In genomic region chr4:10023806-10024205, GRCh38 we compare ENCODE assay signal across 16 cellular contexts. TPM values are rescaled to one million over a fixed set of nuclear protein-coding genes. Genes with fewer than 3 reads are reported as not detected.
DNase-seq lines count a peak whose midpoint lies in the region; ATAC-seq and TF ChIP-seq lines count a peak whose summit lies in the region.
"Had no signal": no experiment of that assay in that cellular context is flagged by ENCODE, and none has a peak within 500 bp of the region (broad histone marks: within the 10 kb centered on the region; RNA-seq: fewer than 3 reads in every experiment).

No MANE protein-coding gene starts in this region.

- no peak overlapping the region for H3K9ac ChIP-seq in liver (ENCODE audit: low read depth in 1 of 2, low read length in 2 of 2)

- no peak for TF ChIP-seq RAD21 in liver (IDR thresholded peaks at IDR 0.05)

- H3K4me1 ChIP-seq in heart right ventricle, result peaks cover 11 to 64% (median 38%) of the 10 kb centered on the region in 9 donors
- peaks cover 10 to 20% of the 10 kb centered on the region in 2 donors for H3K4me1 ChIP-seq in adrenal gland (replicated peaks in 1 of 2)
- H3K4me1 ChIP-seq in liver (ENCODE audit: control insufficient read depth in 4 of 4, insufficient read depth in 4 of 4, low read length in 3 of 4), result peaks cover 14 to 51% (median 33%) of the 10 kb centered on the region in 4 donors
- no peaks in the 10 kb centered on the region for H3K4me1 ChIP-seq in aorta (ENCODE audit: control insufficient read depth in 1 of 2, insufficient read depth in 2 of 2, low read length in 2 of 2)

- no peak for TF ChIP-seq CTCF in heart right ventricle (IDR thresholded peaks at IDR 0.05)
- TF ChIP-seq CTCF in adrenal gland (IDR thresholded peaks at IDR 0.05), result no peak
- no peak for TF ChIP-seq CTCF in liver (IDR thresholded peaks at IDR 0.05; ENCODE audit: low read depth, low read length, missing input control)

- 75 to 81% methylated on average over 7 of the region's 7 CpGs for WGBS in heart right ventricle, 2 donors
- WGBS in adrenal gland, 4 donors, result 66 to 87% (median 71%) methylated on average over 6 to 7 of the region's 7 CpGs
- WGBS in liver, result 79% methylated on average over 7 of the region's 7 CpGs
- WGBS in aorta, 2 donors, result 71 to 73% methylated on average over 7 of the region's 7 CpGs

- intact Hi-C loops in heart right ventricle (cut with DNase I) (loop anchor here in 4 of 10 donors (2.0 to 10.0 kb wide), 4 partner anchors 31 to 91 kb away; partner anchors contain the start of gene WDR1 (in 2 of the 4)), left ventricle myocardium superior (cut with micrococcal nuclease) (no loop called here), adrenal gland (cut with DNase I) (loop anchor here (5.0 kb wide), 2 partner anchors 38 to 43 kb away; no protein-coding TSS in a partner anchor), aorta (cut with DNase I) (loop anchor here in 1 of 2 donors (10.0 kb wide), 1 partner anchor 329 kb away; no protein-coding TSS in a partner anchor)

- H3K27me3 ChIP-seq in heart right ventricle, result no peaks in the 10 kb centered on the region
- H3K27me3 ChIP-seq in adrenal gland, result no peaks in the 10 kb centered on the region
- H3K27me3 ChIP-seq in liver (ENCODE audit: control insufficient read depth in 4 of 4, insufficient read depth in 4 of 4, low read length in 3 of 4), result no peaks in the 10 kb centered on the region
- no peaks in the 10 kb centered on the region for H3K27me3 ChIP-seq in aorta (ENCODE audit: control insufficient read depth in 1 of 2, insufficient read depth in 2 of 2, low read length in 1 of 2)

- H3K9me3 ChIP-seq in heart right ventricle (no peaks in the 10 kb centered on the region), adrenal gland (replicated peaks in 1 of 3) (no peaks in the 10 kb centered on the region), liver (ENCODE audit: control insufficient read depth in 4 of 4, low read length in 3 of 4) (no peaks in the 10 kb centered on the region), aorta (ENCODE audit: control insufficient read depth, low read length) (no peaks in the 10 kb centered on the region)

- no peaks in the 10 kb centered on the region for H3K36me3 ChIP-seq in heart right ventricle
- H3K36me3 ChIP-seq in adrenal gland (replicated peaks in 1 of 2), result no peaks in the 10 kb centered on the region
- H3K36me3 ChIP-seq in liver (ENCODE audit: control insufficient read depth in 4 of 4, insufficient read depth in 3 of 4, low read depth in 1 of 4, low read length in 3 of 4), result no peaks in the 10 kb centered on the region
- no peaks in the 10 kb centered on the region for H3K36me3 ChIP-seq in aorta (ENCODE audit: control insufficient read depth in 1 of 2, insufficient read depth in 2 of 2, low read length in 1 of 2)

- peak overlapping the region in 6 of 10 donors; percentile 4 to 84 (median 27) for H3K27ac ChIP-seq in heart right ventricle
- H3K27ac ChIP-seq in adrenal gland, result peak overlapping the region; percentile 24 to 91 (median 52)
- peak overlapping the region; percentile 14 to 42 for H3K27ac ChIP-seq in liver (ENCODE audit: low read depth in 1 of 2, low read length in 2 of 2)
- H3K27ac ChIP-seq in aorta (ENCODE audit: low read depth in 1 of 2, low read length in 2 of 2), result no peak overlapping the region

- H3K4me3 ChIP-seq in heart right ventricle (no peak overlapping the region), adrenal gland (no peak overlapping the region), liver (ENCODE audit: low read depth in 1 of 3, low read length in 3 of 3) (no peak overlapping the region), aorta (ENCODE audit: low read length in 2 of 2) (no peak overlapping the region)

- ATAC-seq in heart right ventricle (no peak), left ventricle myocardium superior (no peak), aorta (ENCODE audit: low FRiP score) (no peak), GM18858 (IDR thresholded peaks at IDR 0.05; ENCODE audit: unreplicated experiment) (no peak)

- DNase-seq in heart right ventricle (no peak), left ventricle myocardium superior (no peak), adrenal gland (peak in 1 of 7 donors; percentile 32), aorta (peak; percentile 51 to 71), COLO668 (lab: John Stamatoyannopoulos, UW; ENCODE audit: unreplicated experiment) (no peak)
- DNase-seq in activated T-cell treated with anti-CD3 and anti-CD28 coated beads, Interleukin-2, amount 50 U/mL, for 1 hour, result no peak
- DNase-seq: activated CD4-positive, alpha-beta T cell treated with anti-CD3 and anti-CD28 coated beads, Interleukin-2, amount 50 U/mL, for 4 hours; effector CD4-positive, alpha-beta T cell; glutamatergic neuron; MM.1S; NCI-H2107; NCI-H774; SHP77 treated with DMSO at 0.1 percent for 48 hours had no signal

- no peak for TF ChIP-seq POLR2A in adrenal gland (IDR thresholded peaks at IDR 0.05)

TF ChIP-seq in liver, 16 proteins besides CTCF, POLR2A, EP300 and RAD21:
- TF ChIP-seq ATF3 (IDR thresholded peaks at IDR 0.05) (no peak), RXRA (IDR thresholded peaks at IDR 0.05) (no peak), TAF1 (conservative IDR thresholded peaks at IDR 0.05) (no peak), JUND (IDR thresholded peaks at IDR 0.05) (no peak), HNF4A (conservative IDR thresholded peaks at IDR 0.05) (no peak), GABPA (IDR thresholded peaks at IDR 0.05 in 1 of 2, conservative IDR thresholded peaks at IDR 0.05 in 1 of 2) (no peak), HNF4G (IDR thresholded peaks at IDR 0.05) (no peak), FOXA1 (IDR thresholded peaks at IDR 0.05) (no peak), MAX (IDR thresholded peaks at IDR 0.05) (no peak), YY1 (IDR thresholded peaks at IDR 0.05) (no peak), ZBTB33 (IDR thresholded peaks at IDR 0.05) (no peak), REST (IDR thresholded peaks at IDR 0.05) (no peak), SP1 (IDR thresholded peaks at IDR 0.05) (no peak), NR2F2 (IDR thresholded peaks at IDR 0.05) (no peak), FOXA2 (IDR thresholded peaks at IDR 0.05) (no peak), EGR1 (IDR thresholded peaks at IDR 0.05; ENCODE audit: low read depth in 2 of 2) (no peak)

RNA-seq across cellular contexts. Expression of gene SLC2A9, which starts 2.5 kb away (rescaled TPM):
- total RNA-seq in heart right ventricle, result 10 to 100 TPM in 2 of 10 donors, 1 to 10 TPM in 8; 3.2 to 10.9 (median 5.8) TPM
- polyA plus RNA-seq in heart right ventricle, result 1 to 10 TPM; 3.1 to 3.8 TPM
- total RNA-seq in left ventricle myocardium superior, result 7.1 TPM
- 10 to 100 TPM in 5 of 8 donors, 1 to 10 TPM in 3; 6.7 to 16.6 (median 12.8) TPM for total RNA-seq in adrenal gland
- polyA plus RNA-seq in adrenal gland, result 1 to 10 TPM; 1.8 to 7.8 (median 2.1) TPM
- 10 to 100 TPM; 25.7 to 49.0 TPM for total RNA-seq in liver
- 10 to 100 TPM in 1 of 2 donors, 1 to 10 TPM in 1; 6.2 to 17.5 TPM for polyA plus RNA-seq in liver
- 10 to 100 TPM; 11.0 to 16.5 TPM for total RNA-seq in aorta
- polyA plus RNA-seq in aorta, result 1 to 10 TPM; 2.1 to 8.1 TPM
- polyA plus RNA-seq: neural cell had no signal

Comparison
In these comparisons a context has a peak if more than half of its experiments do, and no peak if none do; other contexts are left out.
1. DNase-seq: peak in aorta (2 of 2); none in heart right ventricle (0 of 2), left ventricle myocardium superior (single experiment), COLO668 (single experiment) and activated T-cell treated with anti-CD3 and anti-CD28 coated beads, Interleukin-2, amount 50 U/mL, for 1 hour (single experiment).
2. H3K27ac ChIP-seq: peak in heart right ventricle (6 of 10), adrenal gland (5 of 5) and liver (2 of 2); none in aorta (0 of 2).